ENCODE assay signal across 16 cellular contexts in the genomic region with DNA sequence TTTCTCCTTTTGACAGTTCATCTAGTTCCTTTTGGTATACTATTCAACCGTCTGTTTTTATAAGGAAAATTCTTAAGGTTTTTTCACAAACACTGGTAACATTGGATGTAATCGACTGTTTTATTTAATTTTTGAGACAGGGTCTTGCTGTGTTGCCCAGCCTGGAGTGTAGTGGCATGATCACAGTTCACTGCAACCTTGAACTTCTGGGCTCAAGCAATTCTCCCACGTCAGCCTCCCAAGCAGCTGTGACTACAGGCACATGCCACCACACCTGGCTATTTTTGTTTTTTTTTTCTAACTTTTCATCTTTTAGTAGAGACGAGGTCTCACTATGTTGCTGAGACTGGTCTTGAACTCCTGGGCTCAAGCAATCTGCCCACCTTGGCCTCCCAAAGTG.
A peak's percentile ranks its signal among the peaks of the same experiment; 100 is the strongest.
DNase-seq lines count a peak whose midpoint lies in the region; ATAC-seq and TF ChIP-seq lines count a peak whose summit lies in the region.
"Had no signal": no experiment of that assay in that cellular context is flagged by ENCODE, and none has a peak within 500 bp of the region (broad histone marks: within the 10 kb centered on the region; RNA-seq: fewer than 3 reads in every experiment).

No MANE protein-coding gene starts in this region.

- no peaks in the 10 kb centered on the region for H4K20me1 ChIP-seq in GM23338 (replicated peaks; ENCODE audit: insufficient read depth)
- no peaks in the 10 kb centered on the region for H4K20me1 ChIP-seq in hepatocyte (ENCODE audit: insufficient read depth, poor library complexity, severe bottlenecking)

- H3F3A ChIP-seq in GM23338 (replicated peaks; ENCODE audit: low read depth): no peaks in the 10 kb centered on the region

- H3K27me3 ChIP-seq in GM23338 (ENCODE audit: insufficient read depth) (no peaks in the 10 kb centered on the region), HUES64 (ENCODE audit: insufficient read depth, low read length) (no peaks in the 10 kb centered on the region), hepatocyte (no peaks in the 10 kb centered on the region)

- H3K9me3 ChIP-seq in HUES64 (ENCODE audit: insufficient read depth, low read depth, low read length): no peaks in the 10 kb centered on the region
- H3K9me3 ChIP-seq in hepatocyte (ENCODE audit: low read depth): no peaks in the 10 kb centered on the region
- H3K9me3 ChIP-seq: A549, Caco-2 had no signal

- H3K27me3 Mint-ChIP-seq in GM23338 (ENCODE audit: insufficient read depth, low read depth, poor library complexity): peaks cover 1% of the 10 kb centered on the region
- H3K27me3 Mint-ChIP-seq in activated naive CD8-positive, alpha-beta T cell treated with anti-CD3 and anti-CD28 coated beads for 36 hours: no peaks in the 10 kb centered on the region
- H3K27me3 Mint-ChIP-seq: CD4-positive, alpha-beta T cell had no signal

- H3K4me1 Mint-ChIP-seq in GM23338: peaks cover 22% of the 10 kb centered on the region
- H3K4me1 Mint-ChIP-seq in activated naive CD8-positive, alpha-beta T cell treated with anti-CD3 and anti-CD28 coated beads for 36 hours: peaks cover 3% of the 10 kb centered on the region

- no peak overlapping the region for H3K9ac ChIP-seq in HUES64 (ENCODE audit: low read depth, low read length)
- H3K9ac ChIP-seq: GM23248, KMS-11 had no signal

- WGBS in HUES64: 89% methylated on average over 4 of the region's 4 CpGs
- WGBS in hepatocyte (ENCODE audit: low lambda C conversion rate, missing lambda C conversion rate): 87% methylated on average over 4 of the region's 4 CpGs

- H3K36me3 ChIP-seq in GM23338 (ENCODE audit: insufficient read depth): no peaks in the 10 kb centered on the region
- peaks cover 12% of the 10 kb centered on the region; the same call in 1 of the 2 replicates for H3K36me3 ChIP-seq in HUES64 (ENCODE audit: insufficient read depth, low read length)
- no peaks in the 10 kb centered on the region for H3K36me3 ChIP-seq in hepatocyte (replicated peaks; ENCODE audit: insufficient read depth, low read depth)

- no peak overlapping the region for H3K4me3 Mint-ChIP-seq in GM23338
- no peak overlapping the region for H3K4me3 Mint-ChIP-seq in activated naive CD8-positive, alpha-beta T cell treated with anti-CD3 and anti-CD28 coated beads for 36 hours
- H3K4me3 Mint-ChIP-seq: CD4-positive, alpha-beta T cell; HFFc6 had no signal

- no peak for ATAC-seq in GM23338
- no peak for ATAC-seq in GM19455 (IDR thresholded peaks at IDR 0.05; ENCODE audit: unreplicated experiment)
- ATAC-seq: A549, HCT116 had no signal

- H3K4me1 ChIP-seq in GM23338 (ENCODE audit: insufficient read depth) (no peaks in the 10 kb centered on the region), HUES64 (ENCODE audit: insufficient read depth, low read length) (no peaks in the 10 kb centered on the region), hepatocyte (ENCODE audit: insufficient read depth) (no peaks in the 10 kb centered on the region)
- H3K4me1 ChIP-seq: A549 had no signal

- H3K4me2 ChIP-seq in GM23338: no peak overlapping the region
- no peak overlapping the region for H3K4me2 ChIP-seq in hepatocyte
- H3K4me2 ChIP-seq: A549, KMS-11 had no signal

- H3K79me2 ChIP-seq in GM23338 (replicated peaks; ENCODE audit: insufficient read depth) (no peaks in the 10 kb centered on the region), hepatocyte (no peaks in the 10 kb centered on the region)

- H2AFZ ChIP-seq in GM23338 (no peak overlapping the region), hepatocyte (no peak overlapping the region)
- H2AFZ ChIP-seq: GM23248 had no signal

- H3K4me3 ChIP-seq in GM23338 (no peak overlapping the region), HUES64 (ENCODE audit: low read length) (no peak overlapping the region), hepatocyte (no peak overlapping the region)
- H3K4me3 ChIP-seq: A549, GM23248 had no signal

- intact Hi-C loops in posterior vena cava (cut with DNase I): no loop called here

- no peak for TF ChIP-seq CTCF in GM23338 (conservative IDR thresholded peaks at IDR 0.05; ENCODE audit: low read depth in 2 of 2)
- TF ChIP-seq CTCF in hepatocyte (IDR thresholded peaks at IDR 0.05; ENCODE audit: poor library complexity): no peak

- H3K9me2 ChIP-seq in GM23338 (ENCODE audit: insufficient read depth): no peaks in the 10 kb centered on the region
- no peaks in the 10 kb centered on the region for H3K9me2 ChIP-seq in hepatocyte (replicated peaks; ENCODE audit: insufficient read depth)

- H3K27ac Mint-ChIP-seq in GM23338: no peak overlapping the region
- no peak overlapping the region for H3K27ac Mint-ChIP-seq in activated naive CD8-positive, alpha-beta T cell treated with anti-CD3 and anti-CD28 coated beads for 36 hours
- H3K27ac Mint-ChIP-seq: CD4-positive, alpha-beta T cell; HFFc6 had no signal

- H3K27ac ChIP-seq in GM23338 (ENCODE audit: low read depth) (peak overlapping the region; percentile 12; the same call in 1 of the 2 replicates), HUES64 (ENCODE audit: low read depth, low read length) (peak overlapping the region; percentile 41; the same call in 1 of the 2 replicates), hepatocyte (peak overlapping the region; percentile 46)
- H3K27ac ChIP-seq: A549, C4-2B, GM23248, KMS-11 had no signal

- no peaks in the 10 kb centered on the region for H3K9me3 Mint-ChIP-seq in GM23338
- H3K9me3 Mint-ChIP-seq in activated naive CD8-positive, alpha-beta T cell treated with anti-CD3 and anti-CD28 coated beads for 36 hours: no peaks in the 10 kb centered on the region
- H3K9me3 Mint-ChIP-seq: CD4-positive, alpha-beta T cell; HFFc6 had no signal

- DNase-seq in GM23338 (ENCODE audit: low spot score) (no peak), hepatocyte (ENCODE audit: low spot score) (no peak), posterior vena cava (ENCODE audit: low spot score) (no peak)
- DNase-seq in activated CD4-positive, alpha-beta T cell treated with anti-CD3 and anti-CD28 coated beads, Interleukin-2, amount 50 U/mL, for 4 hours: no peak
- DNase-seq in activated naive CD8-positive, alpha-beta T cell treated with anti-CD3 and anti-CD28 coated beads for 36 hours: no peak
- DNase-seq: AML-193; CD4-positive, alpha-beta T cell; GM23248; HFFc6 had no signal

- peaks cover 4% of the 10 kb centered on the region; the same call in 1 of the 3 replicates for H3K36me3 Mint-ChIP-seq in GM23338 (ENCODE audit: low read depth)
- no peaks in the 10 kb centered on the region for H3K36me3 Mint-ChIP-seq in activated naive CD8-positive, alpha-beta T cell treated with anti-CD3 and anti-CD28 coated beads for 36 hours

TF ChIP-seq in GM23338, 12 proteins besides CTCF, POLR2A, EP300 and RAD21 (continues in another document):
- TF ChIP-seq, protein P1, sequence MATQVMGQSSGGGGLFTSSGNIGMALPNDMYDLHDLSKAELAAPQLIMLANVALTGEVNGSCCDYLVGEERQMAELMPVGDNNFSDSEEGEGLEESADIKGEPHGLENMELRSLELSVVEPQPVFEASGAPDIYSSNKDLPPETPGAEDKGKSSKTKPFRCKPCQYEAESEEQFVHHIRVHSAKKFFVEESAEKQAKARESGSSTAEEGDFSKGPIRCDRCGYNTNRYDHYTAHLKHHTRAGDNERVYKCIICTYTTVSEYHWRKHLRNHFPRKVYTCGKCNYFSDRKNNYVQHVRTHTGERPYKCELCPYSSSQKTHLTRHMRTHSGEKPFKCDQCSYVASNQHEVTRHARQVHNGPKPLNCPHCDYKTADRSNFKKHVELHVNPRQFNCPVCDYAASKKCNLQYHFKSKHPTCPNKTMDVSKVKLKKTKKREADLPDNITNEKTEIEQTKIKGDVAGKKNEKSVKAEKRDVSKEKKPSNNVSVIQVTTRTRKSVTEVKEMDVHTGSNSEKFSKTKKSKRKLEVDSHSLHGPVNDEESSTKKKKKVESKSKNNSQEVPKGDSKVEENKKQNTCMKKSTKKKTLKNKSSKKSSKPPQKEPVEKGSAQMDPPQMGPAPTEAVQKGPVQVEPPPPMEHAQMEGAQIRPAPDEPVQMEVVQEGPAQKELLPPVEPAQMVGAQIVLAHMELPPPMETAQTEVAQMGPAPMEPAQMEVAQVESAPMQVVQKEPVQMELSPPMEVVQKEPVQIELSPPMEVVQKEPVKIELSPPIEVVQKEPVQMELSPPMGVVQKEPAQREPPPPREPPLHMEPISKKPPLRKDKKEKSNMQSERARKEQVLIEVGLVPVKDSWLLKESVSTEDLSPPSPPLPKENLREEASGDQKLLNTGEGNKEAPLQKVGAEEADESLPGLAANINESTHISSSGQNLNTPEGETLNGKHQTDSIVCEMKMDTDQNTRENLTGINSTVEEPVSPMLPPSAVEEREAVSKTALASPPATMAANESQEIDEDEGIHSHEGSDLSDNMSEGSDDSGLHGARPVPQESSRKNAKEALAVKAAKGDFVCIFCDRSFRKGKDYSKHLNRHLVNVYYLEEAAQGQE (IDR thresholded peaks at IDR 0.05; ENCODE audit: unreplicated experiment): no peak
- no peak for TF ChIP-seq CREB1 (CRISPR knock-in tag; IDR thresholded peaks at IDR 0.05; ENCODE audit: low read depth)
- no peak for TF ChIP-seq STAT1 (IDR thresholded peaks at IDR 0.05; ENCODE audit: unreplicated experiment)
- no peak for TF ChIP-seq EZH2 (IDR thresholded peaks at IDR 0.05; ENCODE audit: low read depth, unreplicated experiment)
- no peak for TF ChIP-seq EZH2phosphoT487 (IDR thresholded peaks at IDR 0.05; ENCODE audit: unreplicated experiment)
- no peak for TF ChIP-seq NANOG (IDR thresholded peaks at IDR 0.05; ENCODE audit: borderline replicate concordance)
- TF ChIP-seq JUNB (IDR thresholded peaks at IDR 0.05; ENCODE audit: unreplicated experiment): no peak
- no peak for TF ChIP-seq POLR2AphosphoS5 (IDR thresholded peaks at IDR 0.05; ENCODE audit: low read depth)
- TF ChIP-seq ZNF331 (CRISPR knock-in tag; IDR thresholded peaks at IDR 0.05; ENCODE audit: low read depth): no peak
